ENCODE assay signal across 22 cellular contexts in the genomic region with DNA sequence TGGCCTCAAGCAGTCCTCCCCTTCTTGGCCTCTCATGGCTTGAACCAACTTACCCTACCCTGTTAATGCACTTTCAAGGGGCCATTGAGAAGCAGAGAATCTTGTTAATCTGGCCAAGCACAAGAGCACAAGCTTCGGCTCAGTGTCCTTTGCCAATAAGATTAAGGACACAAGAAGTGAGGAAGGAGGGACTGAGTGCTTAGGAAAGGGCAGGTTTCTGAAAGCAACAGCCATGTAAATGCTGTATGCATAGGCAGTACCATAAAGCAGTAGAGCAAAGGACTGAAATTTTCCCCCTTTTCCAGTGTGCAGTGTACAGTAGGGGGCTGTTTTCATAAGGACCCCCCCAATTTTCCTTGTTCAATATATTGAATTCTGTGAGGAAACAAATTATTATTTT. TPM values are rescaled to one million over a fixed set of nuclear protein-coding genes. Genes with fewer than 3 reads are reported as not detected.
DNase-seq lines count a peak whose midpoint lies in the region; ATAC-seq and TF ChIP-seq lines count a peak whose summit lies in the region.
"Had no signal": no experiment of that assay in that cellular context is flagged by ENCODE, and none has a peak within 500 bp of the region (broad histone marks: within the 10 kb centered on the region; RNA-seq: fewer than 3 reads in every experiment).

No MANE protein-coding gene starts in this region.

- DNase-seq in cardiac muscle cell (ENCODE audit: low read depth in 1 of 2, low spot score in 1 of 2) (no peak), cardiac septum (ENCODE audit: low spot score) (no peak), NCI-H82 treated with DMSO at 0.1 percent for 48 hours (lab: John Stamatoyannopoulos, UW; ENCODE audit: unreplicated experiment) (peak; percentile 30), smooth muscle cell (lab: John Stamatoyannopoulos, UW; ENCODE audit: unreplicated experiment) (no peak), HT-29 (ENCODE audit: low spot score) (no peak), head of caudate nucleus (no peak), GOT3 (lab: John Stamatoyannopoulos, UW) (no peak)
- no peak for DNase-seq in naive thymus-derived CD8-positive, alpha-beta T cell
- DNase-seq: DMS79, IMR-90, Kasumi-1, MM.1S, NCI-H1092, NCI-H1436 treated with DMSO at 0.1 percent for 48 hours, NCI-H2029 treated with DMSO at 0.1 percent for 48 hours, NCI-H2171 treated with DMSO at 0.1 percent for 48 hours, NCI-H510A, NCI-H748 treated with DMSO at 0.1 percent for 48 hours, OCI-M1, Right ventricle myocardium superior had no signal

- peaks cover 0 to 44% (median 1%) of the 10 kb centered on the region in 3 donors for H3K36me3 Mint-ChIP-seq in naive thymus-derived CD8-positive, alpha-beta T cell

- H3K27me3 Mint-ChIP-seq in naive thymus-derived CD8-positive, alpha-beta T cell = no peaks in the 10 kb centered on the region

- no peak overlapping the region for H3K9ac ChIP-seq in smooth muscle cell (ENCODE audit: low read depth)
- H3K9ac ChIP-seq: BLaER1 had no signal

- peaks cover 0 to 20% (median 14%) of the 10 kb centered on the region in 4 donors for H3K4me1 Mint-ChIP-seq in naive thymus-derived CD8-positive, alpha-beta T cell

- peak overlapping the region in 6 of 10 donors; percentile 8 to 70 (median 53) for H3K27ac Mint-ChIP-seq in naive thymus-derived CD8-positive, alpha-beta T cell

- H3K9me3 ChIP-seq in cardiac muscle cell (ENCODE audit: low read depth) = no peaks in the 10 kb centered on the region
- H3K9me3 ChIP-seq in smooth muscle cell (replicated peaks; ENCODE audit: low read depth) = no peaks in the 10 kb centered on the region
- H3K9me3 ChIP-seq: A549 had no signal

- ATAC-seq in naive thymus-derived CD8-positive, alpha-beta T cell = no peak

- peaks cover 47% of the 10 kb centered on the region for H3K4me1 ChIP-seq in cardiac muscle cell (ENCODE audit: low read depth)
- H3K4me1 ChIP-seq in smooth muscle cell (ENCODE audit: low read depth) = peaks cover 31% of the 10 kb centered on the region
- H3K4me1 ChIP-seq: A549, BLaER1 had no signal

- H3K27me3 ChIP-seq in cardiac muscle cell = no peaks in the 10 kb centered on the region
- no peaks in the 10 kb centered on the region for H3K27me3 ChIP-seq in smooth muscle cell (ENCODE audit: low read depth)
- H3K27me3 ChIP-seq: BLaER1 had no signal

- peaks cover 22% of the 10 kb centered on the region for H3F3A ChIP-seq in smooth muscle cell (ENCODE audit: low read depth)

- POLR2A ChIA-PET in naive thymus-derived CD8-positive, alpha-beta T cell (lab: Charles Lee) = no interaction called here

- no peak overlapping the region for H3K4me2 ChIP-seq in smooth muscle cell
- H3K4me2 ChIP-seq: A549, BLaER1 had no signal

- peaks cover 70% of the 10 kb centered on the region for H4K20me1 ChIP-seq in smooth muscle cell (ENCODE audit: low read depth)

- intact Hi-C loops in cardiac septum (cut with DNase I) = no loop called here
- intact Hi-C loops in head of caudate nucleus (cut with DNase I) = no loop called here

- 68% methylated on average over 1 of the region's 1 CpG for WGBS in smooth muscle cell (ENCODE audit: low lambda C conversion rate)

- H3K4me3 ChIP-seq in cardiac muscle cell (no peak overlapping the region), smooth muscle cell (no peak overlapping the region)
- H3K4me3 ChIP-seq: A549, BLaER1 had no signal

- H3K36me3 ChIP-seq in cardiac muscle cell (peaks cover 22% of the 10 kb centered on the region), smooth muscle cell (ENCODE audit: low read depth) (no peaks in the 10 kb centered on the region)

- H3K27ac ChIP-seq in cardiac muscle cell = peak overlapping the region; percentile 77
- peak overlapping the region; percentile 50 for H3K27ac ChIP-seq in smooth muscle cell (ENCODE audit: low read depth)
- H3K27ac ChIP-seq: A549, BLaER1 had no signal

- H3K4me3 Mint-ChIP-seq in naive thymus-derived CD8-positive, alpha-beta T cell = no peak overlapping the region

- peaks cover 29% of the 10 kb centered on the region for H3K79me2 ChIP-seq in smooth muscle cell (ENCODE audit: low read depth)

- H2AFZ ChIP-seq in smooth muscle cell (ENCODE audit: low read depth) = no peak overlapping the region

- no peaks in the 10 kb centered on the region for H3K9me3 Mint-ChIP-seq in naive thymus-derived CD8-positive, alpha-beta T cell

- TF ChIP-seq CTCF in cardiac muscle cell (IDR thresholded peaks at IDR 0.05; ENCODE audit: low read depth, low read length) = no peak
- no peak for TF ChIP-seq CTCF in smooth muscle cell (IDR thresholded peaks at IDR 0.05; ENCODE audit: borderline replicate concordance, insufficient read depth, poor library complexity, severe bottlenecking)

RNA-seq across cellular contexts. Expression of a gene that starts 37.7 kb away (rescaled TPM):
- total RNA-seq in cardiac muscle cell (180 and 248 TPM in 2 replicates), cardiac septum (111 TPM), smooth muscle cell (220 and 247 TPM in 2 replicates)
- polyA plus RNA-seq in cardiac muscle cell (164 and 227 TPM in 2 replicates), smooth muscle cell (125 and 148 TPM in 2 replicates)
- total RNA-seq in naive thymus-derived CD8-positive, alpha-beta T cell = 100 to 1,000 TPM; 270 to 298 TPM
- 100 to 1,000 TPM; 115 to 161 (median 115) TPM for polyA plus RNA-seq in naive thymus-derived CD8-positive, alpha-beta T cell
- 115 and 136 TPM in 2 replicates for total RNA-seq in HT-29 (2014; rRNA removed; shearing (Covaris generic))

RNA-seq across cellular contexts. Expression of a gene that starts 49.0 kb away (rescaled TPM):
- 24.9 and 25.1 TPM in 2 replicates for total RNA-seq in cardiac muscle cell
- polyA plus RNA-seq in cardiac muscle cell = 19.6 and 28.7 TPM in 2 replicates
- total RNA-seq in cardiac septum = 7.2 TPM
- 1 to 10 TPM; 4.3 to 5.1 TPM for total RNA-seq in naive thymus-derived CD8-positive, alpha-beta T cell
- polyA plus RNA-seq in naive thymus-derived CD8-positive, alpha-beta T cell = 1 to 10 TPM; 4.3 to 5.4 (median 4.9) TPM
- 12.0 and 25.4 TPM in 2 replicates for total RNA-seq in smooth muscle cell
- polyA plus RNA-seq in smooth muscle cell = 17.5 and 17.8 TPM in 2 replicates
- total RNA-seq in HT-29 (2014; rRNA removed; shearing (Covaris generic)) = 7.4 and 10.8 TPM in 2 replicates
